In genomic region chr12:124625867-124626675, GRCh38 we compare ENCODE assay signal across 8 cellular contexts. TPM values are rescaled to one million over a fixed set of nuclear protein-coding genes. Genes with fewer than 3 reads are reported as not detected.
A peak's percentile ranks its signal among the peaks of the same experiment; 100 is the strongest.
DNase-seq lines count a peak whose midpoint lies in the region; ATAC-seq and TF ChIP-seq lines count a peak whose summit lies in the region.

No MANE protein-coding gene starts in this region.

- peak; percentile 83 for TF ChIP-seq EP300 in Ishikawa (IDR thresholded peaks at IDR 0.05; ENCODE audit: borderline replicate concordance)

- no peaks in the 10 kb centered on the region for H3K27me3 Mint-ChIP-seq in activated naive CD4-positive, alpha-beta T cell treated with anti-CD3 and anti-CD28 coated beads for 36 hours (ENCODE audit: low read depth)

- H3K36me3 ChIP-seq in tibial artery: no peaks in the 10 kb centered on the region

- H3K27ac Mint-ChIP-seq in activated naive CD4-positive, alpha-beta T cell treated with anti-CD3 and anti-CD28 coated beads for 36 hours: no peak overlapping the region

- peak overlapping the region; percentile 80 to 83 for H3K27ac ChIP-seq in tibial artery

- intact Hi-C loops in tibial artery (cut with DNase I; ENCODE audit: low total_unique reads): no loop called here
- intact Hi-C loops in activated naive CD4-positive, alpha-beta T cell treated with anti-CD3 and anti-CD28 coated beads for 36 hours (cut with micrococcal nuclease): no loop called here

- no peak overlapping the region for H3K4me3 Mint-ChIP-seq in activated naive CD4-positive, alpha-beta T cell treated with anti-CD3 and anti-CD28 coated beads for 36 hours

- H3K4me1 ChIP-seq in tibial artery: peaks cover 7 to 55% (median 32%) of the 10 kb centered on the region in 4 donors

- ATAC-seq in HG03095 (IDR thresholded peaks at IDR 0.05; ENCODE audit: unreplicated experiment): no peak

- H3K4me3 ChIP-seq in tibial artery: no peak overlapping the region

- peak; percentile 31; the same call in 1 of the 2 replicates for TF ChIP-seq RAD21 in Ishikawa (IDR thresholded peaks at IDR 0.05; ENCODE audit: low read depth)

- CTCF ChIA-PET in activated naive CD4-positive, alpha-beta T cell treated with anti-CD3 and anti-CD28 coated beads for 36 hours (lab: Charles Lee): no interaction called here

- no peaks in the 10 kb centered on the region for H3K9me3 ChIP-seq in tibial artery

- no peaks in the 10 kb centered on the region for H3K4me1 Mint-ChIP-seq in activated naive CD4-positive, alpha-beta T cell treated with anti-CD3 and anti-CD28 coated beads for 36 hours (ENCODE audit: low read depth)

- H3K9me3 Mint-ChIP-seq in activated naive CD4-positive, alpha-beta T cell treated with anti-CD3 and anti-CD28 coated beads for 36 hours: peaks cover 1% of the 10 kb centered on the region

- H3K27me3 ChIP-seq in tibial artery: no peaks in the 10 kb centered on the region

- peak; percentile 67 for DNase-seq in brain pericyte (ENCODE audit: low read depth, low spot score)
- DNase-seq in kidney glomerular epithelial cell (lab: John Stamatoyannopoulos, UW): peak; percentile 25
- peak; percentile 93 to 96 for DNase-seq in tibial artery
- no peak for DNase-seq in NCI-H1048 (lab: John Stamatoyannopoulos, UW)
- DNase-seq in hypothalamus (lab: John Stamatoyannopoulos, UW): no peak
- DNase-seq in activated naive CD4-positive, alpha-beta T cell treated with anti-CD3 and anti-CD28 coated beads for 36 hours: no peak

- no peaks in the 10 kb centered on the region for H3K36me3 Mint-ChIP-seq in activated naive CD4-positive, alpha-beta T cell treated with anti-CD3 and anti-CD28 coated beads for 36 hours (ENCODE audit: low read depth)

- no peak for TF ChIP-seq CTCF in tibial artery (IDR thresholded peaks at IDR 0.05)

TF ChIP-seq in Ishikawa, 13 proteins besides CTCF, POLR2A, EP300 and RAD21:
- TF ChIP-seq USF1 (IDR thresholded peaks at IDR 0.05) (no peak; the same call in 1 of the 2 replicates), MAX (IDR thresholded peaks at IDR 0.05) (peak; percentile 11; the same call in 1 of the 2 replicates), TAF1 (IDR thresholded peaks at IDR 0.05; ENCODE audit: low read depth) (no peak), CREB1 (IDR thresholded peaks at IDR 0.05; ENCODE audit: low read depth) (no peak), NFIC (IDR thresholded peaks at IDR 0.05) (peak; percentile 66), YY1 (IDR thresholded peaks at IDR 0.05; ENCODE audit: low read depth) (no peak), FOXM1 (IDR thresholded peaks at IDR 0.05; ENCODE audit: borderline replicate concordance, low read depth) (no peak), CEBPB (IDR thresholded peaks at IDR 0.05) (no peak), ZBTB7A (IDR thresholded peaks at IDR 0.05; ENCODE audit: low read depth) (peak; percentile 70; the same call in 1 of the 2 replicates), REST (IDR thresholded peaks at IDR 0.05; ENCODE audit: low read depth) (no peak), EGR1 (IDR thresholded peaks at IDR 0.05) (no peak), TCF12 (IDR thresholded peaks at IDR 0.05; ENCODE audit: low read depth) (peak; percentile 75), TEAD4 (IDR thresholded peaks at IDR 0.05) (peak; percentile 63)

RNA-seq across cellular contexts. Expression of gene NCOR2, which starts 58.7 kb away (rescaled TPM):
- 100 to 1,000 TPM; 102 TPM for total RNA-seq in activated naive CD4-positive, alpha-beta T cell treated with anti-CD3 and anti-CD28 coated beads for 36 hours

Comparison
In these comparisons a context has a peak if more than half of its experiments do, and no peak if none do; other contexts are left out.
1. DNase-seq: peak in brain pericyte (single experiment), kidney glomerular epithelial cell (single experiment) and tibial artery (2 of 2); none in NCI-H1048 (single experiment), hypothalamus (0 of 51) and activated naive CD4-positive, alpha-beta T cell treated with anti-CD3 and anti-CD28 coated beads for 36 hours (single experiment).